ENCODE assay signal across 20 cellular contexts in the genomic region with DNA sequence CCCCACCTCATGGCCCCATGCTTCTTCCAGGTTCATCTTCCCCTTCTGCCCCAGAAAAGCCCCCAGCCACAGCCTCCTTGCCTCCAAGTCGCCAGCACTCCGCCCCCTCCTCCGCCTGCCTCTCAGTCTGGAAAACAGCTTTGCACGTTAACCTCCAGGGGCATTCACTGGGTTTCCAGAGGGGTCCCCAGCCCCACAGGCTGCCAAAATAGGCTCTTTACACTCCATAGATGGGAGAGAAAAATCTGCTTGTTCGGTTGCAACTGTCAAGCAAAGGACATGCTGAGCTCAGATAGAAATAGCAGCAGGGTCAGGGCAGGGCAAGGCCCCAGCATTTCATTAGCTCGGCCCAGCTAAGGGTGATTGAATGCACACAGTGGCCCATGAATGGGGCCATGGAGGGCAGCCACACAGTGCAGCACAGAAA.
DNase-seq lines count a peak whose midpoint lies in the region; ATAC-seq, FAIRE-seq and TF ChIP-seq lines count a peak whose summit lies in the region.
"Had no signal": no experiment of that assay in that cellular context is flagged by ENCODE, and none has a peak within 500 bp of the region (broad histone marks: within the 10 kb centered on the region; RNA-seq: fewer than 3 reads in every experiment).

No MANE protein-coding gene starts in this region.

- H3K27ac Mint-ChIP-seq in endodermal cell, result no peak overlapping the region
- H3K27ac Mint-ChIP-seq: activated naive CD8-positive, alpha-beta T cell had no signal

- no peaks in the 10 kb centered on the region for H3K9me3 ChIP-seq in endodermal cell (ENCODE audit: control insufficient read depth, low read length)
- H3K9me3 ChIP-seq in kidney (ENCODE audit: control insufficient read depth in 1 of 2, low read length in 2 of 2), result no peaks in the 10 kb centered on the region
- H3K9me3 ChIP-seq: BE2C, gastroesophageal sphincter, SJSA1 had no signal

- no peaks in the 10 kb centered on the region for H3K27me3 ChIP-seq in endodermal cell (ENCODE audit: control insufficient read depth, insufficient read depth, low read length, poor library complexity, severe bottlenecking)
- H3K27me3 ChIP-seq: BE2C, gastroesophageal sphincter, SJSA1 had no signal

- 58 to 83% methylated on average over 4 to 6 of the region's 6 CpGs for WGBS in endodermal cell (ENCODE audit: insufficient coverage in 1 of 2, insufficient read length in 1 of 2), 2 experiments

- no peaks in the 10 kb centered on the region for H3K9me3 Mint-ChIP-seq in endodermal cell

- no peak for ATAC-seq in GM19467 (IDR thresholded peaks at IDR 0.05; ENCODE audit: unreplicated experiment)
- ATAC-seq: gastroesophageal sphincter had no signal

- no peaks in the 10 kb centered on the region for H3K27me3 Mint-ChIP-seq in endodermal cell (ENCODE audit: insufficient read depth)
- H3K27me3 Mint-ChIP-seq: activated naive CD8-positive, alpha-beta T cell had no signal

- DNase-seq in endodermal cell (no peak), kidney (peak; percentile 89), pons (ENCODE audit: low spot score) (peak; percentile 73), urothelium cell line (ENCODE audit: low spot score) (no peak), NCI-H69 (lab: John Stamatoyannopoulos, UW) (no peak), NCI-H82 (lab: John Stamatoyannopoulos, UW) (no peak)
- DNase-seq: activated CD4-positive, CD25-positive, alpha-beta regulatory T cell; BE2C; cortex of kidney; HCEC 1CT; KG1; mesendoderm; NCI-H1092 treated with DMSO at 0.1 percent for 48 hours; NCI-H524; stimulated activated CD4-positive, alpha-beta T cell treated with anti-CD3 and anti-CD28 coated beads, Interleukin-2, amount 100 ng/mL, for 48 hours had no signal

- no peaks in the 10 kb centered on the region for H3K4me1 Mint-ChIP-seq in endodermal cell

- intact Hi-C loops in kidney (cut with DNase I), result no loop called here

- H3K36me3 Mint-ChIP-seq in endodermal cell (ENCODE audit: low read depth), result no peaks in the 10 kb centered on the region

- H3K36me3 ChIP-seq in endodermal cell (ENCODE audit: control insufficient read depth, insufficient read depth, low read length) (no peaks in the 10 kb centered on the region), kidney (ENCODE audit: control insufficient read depth in 1 of 2, insufficient read depth in 2 of 2, low read length in 2 of 2) (no peaks in the 10 kb centered on the region)
- H3K36me3 ChIP-seq: BE2C, gastroesophageal sphincter, SJSA1 had no signal

- no peak overlapping the region for H3K9ac ChIP-seq in endodermal cell (ENCODE audit: extremely low read depth, low read length, poor library complexity, severe bottlenecking)
- H3K9ac ChIP-seq in kidney (ENCODE audit: low read length in 2 of 2), result no peak overlapping the region

- TF ChIP-seq CTCF in endodermal cell (conservative IDR thresholded peaks at IDR 0.05) (no peak), kidney (IDR thresholded peaks at IDR 0.05; ENCODE audit: borderline replicate concordance, extremely low read depth, insufficient read depth) (no peak)

- H3K4me3 Mint-ChIP-seq in endodermal cell, result no peak overlapping the region
- H3K4me3 Mint-ChIP-seq: activated naive CD8-positive, alpha-beta T cell had no signal

- FAIRE-seq in kidney (lab: Jason Lieb, UNC) (no peak), urothelium cell line (lab: Jason Lieb, UNC) (peak; percentile 79)
- FAIRE-seq: GM19239 had no signal

- H3K27ac ChIP-seq in endodermal cell (ENCODE audit: low read depth, low read length) (peak overlapping the region; percentile 89), kidney (ENCODE audit: low read depth in 2 of 2, low read length in 2 of 2) (no peak overlapping the region)
- H3K27ac ChIP-seq: SJSA1 had no signal

- H3K4me1 ChIP-seq in endodermal cell (ENCODE audit: control insufficient read depth, insufficient read depth, low read length), result no peaks in the 10 kb centered on the region
- peaks cover 6 to 9% of the 10 kb centered on the region in 2 donors for H3K4me1 ChIP-seq in kidney (ENCODE audit: control insufficient read depth in 1 of 2, insufficient read depth in 1 of 2, low read depth in 1 of 2, low read length in 2 of 2)
- H3K4me1 ChIP-seq: BE2C had no signal

- no peak overlapping the region for H3K4me3 ChIP-seq in endodermal cell (ENCODE audit: low read length)
- H3K4me3 ChIP-seq in kidney (ENCODE audit: low read length in 2 of 2), result no peak overlapping the region
- H3K4me3 ChIP-seq: gastroesophageal sphincter, SJSA1 had no signal

Comparison
In these comparisons a context has a peak if more than half of its experiments do, and no peak if none do; other contexts are left out.
1. DNase-seq: peak in kidney (single experiment) and pons (single experiment); none in endodermal cell (single experiment), urothelium cell line (single experiment), NCI-H69 (single experiment) and NCI-H82 (single experiment).